Comparison of ENCODE assay signal across 24 cellular contexts in the genomic region with DNA sequence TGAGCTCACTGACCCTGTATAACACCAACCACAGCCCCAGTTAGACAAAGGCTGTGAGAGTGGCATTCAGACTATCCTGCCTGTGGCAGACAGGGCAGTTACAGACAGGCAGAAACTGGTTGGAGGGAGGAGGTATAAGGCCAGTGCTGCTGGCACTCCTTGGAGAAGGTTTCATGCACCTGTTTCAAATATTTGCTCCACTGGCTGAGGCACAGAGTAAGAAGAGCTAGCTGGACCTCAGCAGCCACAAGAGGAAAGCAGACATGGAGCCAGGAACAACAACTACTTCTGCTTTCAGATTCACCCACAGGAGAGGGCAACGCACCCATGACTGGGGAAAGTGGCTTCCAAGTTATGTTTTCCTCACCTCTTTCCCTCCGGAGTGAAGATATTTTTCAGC.
"Had no signal": no experiment of that assay in that cellular context is flagged by ENCODE, and none has a peak within 500 bp of the region (broad histone marks: within the 10 kb centered on the region; RNA-seq: fewer than 3 reads in every experiment).

No MANE protein-coding gene starts in this region.

- H3K27me3 ChIP-seq: heart right ventricle, ovary, sigmoid colon had no signal

- H3K36me3 Mint-ChIP-seq: brain, WTC11 had no signal

- H3K27ac Mint-ChIP-seq: activated CD4-positive, alpha-beta T cell treated with anti-CD3 and anti-CD28 coated beads, Interleukin-2, amount 10 ng/mL, durations not matched to agents 24 days and 14 days; activated CD8-positive, alpha-beta T cell treated with anti-CD3 and anti-CD28 coated beads, Interleukin-2, amount 10 ng/mL, durations not matched to agents 7 days and 5 days; activated naive CD8-positive, alpha-beta T cell; brain; naive thymus-derived CD4-positive, alpha-beta T cell; WTC11 had no signal

- ATAC-seq: activated CD8-positive, alpha-beta T cell treated with anti-CD3 and anti-CD28 coated beads, Interleukin-2, amount 10 ng/mL, durations not matched to agents 7 days and 5 days; left colon; naive thymus-derived CD4-positive, alpha-beta T cell; WTC11 had no signal

- H3K27ac ChIP-seq: epithelial cell of prostate, heart right ventricle, ovary, sigmoid colon, thoracic aorta had no signal

- H3K9me3 Mint-ChIP-seq: activated CD4-positive, alpha-beta T cell treated with anti-CD3 and anti-CD28 coated beads, Interleukin-2, amount 10 ng/mL, durations not matched to agents 24 days and 14 days; brain; naive thymus-derived CD4-positive, alpha-beta T cell; WTC11 had no signal

- H3K36me3 ChIP-seq: ovary had no signal

- FAIRE-seq: islet of Langerhans, TTC549 had no signal

- H3K4me1 Mint-ChIP-seq: WTC11 had no signal

- H3K4me3 Mint-ChIP-seq: activated CD4-positive, alpha-beta T cell treated with anti-CD3 and anti-CD28 coated beads, Interleukin-2, amount 10 ng/mL, durations not matched to agents 24 days and 14 days; activated CD8-positive, alpha-beta T cell treated with anti-CD3 and anti-CD28 coated beads, Interleukin-2, amount 10 ng/mL, durations not matched to agents 7 days and 5 days; activated naive CD8-positive, alpha-beta T cell; brain; naive thymus-derived CD4-positive, alpha-beta T cell; WTC11 had no signal

- DNase-seq: activated CD4-positive, alpha-beta T cell treated with anti-CD3 and anti-CD28 coated beads, Interleukin-2, amount 10 ng/mL, durations not matched to agents 24 days and 14 days; activated CD8-positive, alpha-beta memory T cell treated with anti-CD3 and anti-CD28 coated beads, Interleukin-2, amount 50 U/mL, for 4 hours; activated CD8-positive, alpha-beta T cell treated with anti-CD3 and anti-CD28 coated beads, Interleukin-2, amount 10 ng/mL, durations not matched to agents 7 days and 5 days; activated gamma-delta T cell; activated T-cell treated with anti-CD3 and anti-CD28 coated beads, Interleukin-2, amount 50 U/mL, for 48 hours; amniotic stem cell; effector memory CD4-positive, alpha-beta T cell; foreskin melanocyte; heart right ventricle; naive thymus-derived CD4-positive, alpha-beta T cell; ovary; sigmoid colon; stimulated activated CD4-positive, alpha-beta T cell treated with anti-CD3 and anti-CD28 coated beads, Interleukin-12 subunit alpha, Interleukin-12 subunit beta, amount 100 ng/mL, for 4 hours; stimulated activated CD4-positive, alpha-beta T cell treated with anti-CD3 and anti-CD28 coated beads, Interleukin-2, amount 100 ng/mL, for 24 hours; T-helper 2 cell had no signal

- H3K4me3 ChIP-seq: heart right ventricle, lung, ovary, sigmoid colon, thoracic aorta had no signal

- H3K27me3 Mint-ChIP-seq: activated CD4-positive, alpha-beta T cell treated with anti-CD3 and anti-CD28 coated beads, Interleukin-2, amount 10 ng/mL, durations not matched to agents 24 days and 14 days; activated naive CD8-positive, alpha-beta T cell; brain; naive thymus-derived CD4-positive, alpha-beta T cell had no signal

- H3K9me3 ChIP-seq: heart right ventricle, ovary, sigmoid colon, thoracic aorta had no signal

- H3K4me1 ChIP-seq: heart right ventricle, sigmoid colon had no signal
